Comparison of ENCODE assay signal across 7 cellular contexts in the genomic region with DNA sequence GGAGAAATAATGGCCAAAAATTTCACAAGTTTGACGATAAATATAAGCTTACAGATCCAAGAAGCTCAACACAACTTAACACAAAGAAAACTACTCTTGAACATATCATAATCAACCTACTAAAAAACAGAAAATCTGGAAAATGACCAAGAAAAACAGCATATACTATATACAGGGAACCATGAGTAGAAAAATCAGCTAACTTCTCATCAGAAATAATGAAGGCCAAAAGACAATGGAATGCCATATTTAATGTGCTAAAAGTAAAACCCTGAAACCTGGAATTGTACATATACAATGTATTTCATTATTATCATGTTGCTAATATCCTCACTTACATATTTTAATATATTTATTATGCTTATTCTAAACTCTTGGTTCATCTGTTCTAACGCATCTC.
"Had no signal": no experiment of that assay in that cellular context is flagged by ENCODE, and none has a peak within 500 bp of the region (broad histone marks: within the 10 kb centered on the region; RNA-seq: fewer than 3 reads in every experiment).

No MANE protein-coding gene starts in this region.

- H3K27me3 Mint-ChIP-seq: IgD-negative memory B cell had no signal

- H3K4me1 Mint-ChIP-seq: IgD-negative memory B cell had no signal

- H3K4me2 ChIP-seq: KMS-11 had no signal

- H3K27ac Mint-ChIP-seq: IgD-negative memory B cell had no signal

- DNase-seq: IMR-90, Karpas-422, KBM-7, KG1 had no signal

- H3K9ac ChIP-seq: KMS-11 had no signal

- H3K27ac ChIP-seq: HL-60, KMS-11 had no signal
